Comparison of ENCODE assay signal across 2 cellular contexts in the genomic region with DNA sequence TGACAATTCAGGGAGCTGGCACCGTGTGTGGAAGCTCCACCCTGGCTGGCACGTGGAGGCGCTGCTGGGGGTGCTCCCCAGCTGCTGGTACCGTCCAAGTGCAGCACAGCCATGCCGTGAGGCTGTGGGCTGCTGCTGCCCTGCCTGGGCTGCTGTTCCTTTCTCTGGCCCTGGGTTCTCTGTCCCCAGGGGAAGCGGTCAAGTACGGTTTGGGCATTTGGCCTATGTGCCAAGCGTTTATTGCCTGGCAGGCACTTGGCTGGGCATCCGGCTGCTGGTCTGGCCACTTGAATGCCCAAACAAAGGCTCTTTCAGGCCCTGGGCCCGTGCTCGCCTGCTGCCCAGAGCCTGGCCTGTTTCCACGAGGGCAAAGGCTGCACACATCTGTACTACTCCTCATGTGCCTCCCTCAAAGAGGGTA.
TF ChIP-seq lines count a peak whose summit lies in the region.

No MANE protein-coding gene starts in this region.

TF ChIP-seq in K562, 482 proteins besides CTCF, POLR2A, EP300 and RAD21:
- TF ChIP-seq RBM17 (IDR thresholded peaks at IDR 0.05; ENCODE audit: borderline replicate concordance, low read depth, low read length), result no peak
- TF ChIP-seq ZNF133 (CRISPR knock-in tag; IDR thresholded peaks at IDR 0.05), result no peak
- TF ChIP-seq POLR2G (IDR thresholded peaks at IDR 0.05; ENCODE audit: low read depth, low read length), result peak; percentile 41

TF ChIP-seq in GM23338, 12 proteins besides CTCF, POLR2A, EP300 and RAD21:
- TF ChIP-seq EZH2phosphoT487 (IDR thresholded peaks at IDR 0.05; ENCODE audit: unreplicated experiment) (no peak), JUNB (IDR thresholded peaks at IDR 0.05; ENCODE audit: unreplicated experiment) (no peak), EZH2 (IDR thresholded peaks at IDR 0.05; ENCODE audit: low read depth, unreplicated experiment) (no peak), ZNF331 (CRISPR knock-in tag; IDR thresholded peaks at IDR 0.05; ENCODE audit: low read depth) (no peak)
- TF ChIP-seq, protein P1, sequence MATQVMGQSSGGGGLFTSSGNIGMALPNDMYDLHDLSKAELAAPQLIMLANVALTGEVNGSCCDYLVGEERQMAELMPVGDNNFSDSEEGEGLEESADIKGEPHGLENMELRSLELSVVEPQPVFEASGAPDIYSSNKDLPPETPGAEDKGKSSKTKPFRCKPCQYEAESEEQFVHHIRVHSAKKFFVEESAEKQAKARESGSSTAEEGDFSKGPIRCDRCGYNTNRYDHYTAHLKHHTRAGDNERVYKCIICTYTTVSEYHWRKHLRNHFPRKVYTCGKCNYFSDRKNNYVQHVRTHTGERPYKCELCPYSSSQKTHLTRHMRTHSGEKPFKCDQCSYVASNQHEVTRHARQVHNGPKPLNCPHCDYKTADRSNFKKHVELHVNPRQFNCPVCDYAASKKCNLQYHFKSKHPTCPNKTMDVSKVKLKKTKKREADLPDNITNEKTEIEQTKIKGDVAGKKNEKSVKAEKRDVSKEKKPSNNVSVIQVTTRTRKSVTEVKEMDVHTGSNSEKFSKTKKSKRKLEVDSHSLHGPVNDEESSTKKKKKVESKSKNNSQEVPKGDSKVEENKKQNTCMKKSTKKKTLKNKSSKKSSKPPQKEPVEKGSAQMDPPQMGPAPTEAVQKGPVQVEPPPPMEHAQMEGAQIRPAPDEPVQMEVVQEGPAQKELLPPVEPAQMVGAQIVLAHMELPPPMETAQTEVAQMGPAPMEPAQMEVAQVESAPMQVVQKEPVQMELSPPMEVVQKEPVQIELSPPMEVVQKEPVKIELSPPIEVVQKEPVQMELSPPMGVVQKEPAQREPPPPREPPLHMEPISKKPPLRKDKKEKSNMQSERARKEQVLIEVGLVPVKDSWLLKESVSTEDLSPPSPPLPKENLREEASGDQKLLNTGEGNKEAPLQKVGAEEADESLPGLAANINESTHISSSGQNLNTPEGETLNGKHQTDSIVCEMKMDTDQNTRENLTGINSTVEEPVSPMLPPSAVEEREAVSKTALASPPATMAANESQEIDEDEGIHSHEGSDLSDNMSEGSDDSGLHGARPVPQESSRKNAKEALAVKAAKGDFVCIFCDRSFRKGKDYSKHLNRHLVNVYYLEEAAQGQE (IDR thresholded peaks at IDR 0.05; ENCODE audit: unreplicated experiment), result no peak
